9 cellular contexts compared by ENCODE assay signal in the genomic region with DNA sequence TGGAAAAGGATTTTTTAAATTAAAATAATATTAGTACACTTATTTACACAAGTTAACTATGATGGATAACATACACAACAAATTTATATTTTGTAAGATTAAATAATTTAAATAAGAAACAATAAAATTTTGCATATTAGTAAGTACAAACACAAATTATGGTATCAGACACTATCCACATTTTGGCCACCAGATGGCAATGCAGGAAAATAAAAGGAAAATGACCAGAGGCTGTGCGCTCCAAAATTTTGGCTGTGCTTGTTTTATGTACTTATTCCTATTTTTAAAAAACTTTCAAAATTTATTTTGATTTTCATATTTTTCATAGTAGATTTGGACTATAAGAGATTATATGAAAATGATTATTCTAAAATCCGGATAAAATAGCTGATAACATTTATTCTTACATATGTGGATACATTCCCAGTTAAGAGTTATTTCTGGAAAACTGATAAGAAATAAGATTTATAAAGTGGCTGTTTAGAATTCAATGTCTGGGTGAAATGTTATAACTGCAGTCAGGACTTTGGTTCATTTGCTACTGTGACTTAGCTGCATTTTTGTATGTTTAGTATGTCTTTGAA.
A peak's percentile ranks its signal among the peaks of the same experiment; 100 is the strongest.
DNase-seq lines count a peak whose midpoint lies in the region; TF ChIP-seq lines count a peak whose summit lies in the region.
"Had no signal": no experiment of that assay in that cellular context is flagged by ENCODE, and none has a peak within 500 bp of the region (broad histone marks: within the 10 kb centered on the region; RNA-seq: fewer than 3 reads in every experiment).

No MANE protein-coding gene starts in this region.

- in situ Hi-C loops in G401 (cut with HindIII; ENCODE audit: low sequenced_read_pairs), result no loop called here

- peak; percentile 51 for TF ChIP-seq CTCF in foreskin fibroblast (IDR thresholded peaks at IDR 0.05; ENCODE audit: low read depth, low read length)
- TF ChIP-seq CTCF in retinal pigment epithelial cell (conservative IDR thresholded peaks at IDR 0.05; ENCODE audit: low read depth, low read length), result peak; percentile 58

- DNase-seq in G401 (ENCODE audit: low spot score) (peak; percentile 77), HCEC 1CT (peak; percentile 43), NCI-H128 (lab: John Stamatoyannopoulos, UW; ENCODE audit: unreplicated experiment) (peak; percentile 8), SKM-1 (lab: John Stamatoyannopoulos, UW; ENCODE audit: unreplicated experiment) (peak; percentile 15), foreskin fibroblast (peak; percentile 47 to 83), retinal pigment epithelial cell (ENCODE audit: low read depth) (no peak), mesenteric fat pad (ENCODE audit: low spot score) (no peak), activated gamma-delta T cell (lab: John Stamatoyannopoulos, UW) (no peak)
- DNase-seq: activated B cell treated with CpG ODN at 0.5 μM for 24 hours had no signal

- H3K4me3 ChIP-seq in foreskin fibroblast (ENCODE audit: low read depth in 1 of 2, low read length in 2 of 2), result no peak overlapping the region
- H3K4me3 ChIP-seq in retinal pigment epithelial cell (ENCODE audit: low read length), result no peak overlapping the region

Comparison
In these comparisons a context has a peak if more than half of its experiments do, and no peak if none do; other contexts are left out.
1. DNase-seq: peak in G401 (single experiment), HCEC 1CT (single experiment), NCI-H128 (single experiment), SKM-1 (single experiment) and foreskin fibroblast (2 of 2); none in retinal pigment epithelial cell (single experiment), mesenteric fat pad (single experiment) and activated gamma-delta T cell (single experiment).